In genomic region chr3:45921158-45922038, GRCh38 we compare ENCODE assay signal across 1 cellular context.
TF ChIP-seq lines count a peak whose summit lies in the region.

No MANE protein-coding gene starts in this region.

TF ChIP-seq in HEK293T, 16 proteins besides CTCF, POLR2A, EP300 and RAD21 (continued from another document):
- TF ChIP-seq PKNOX1 (IDR thresholded peaks at IDR 0.05), result no peak
- no peak for TF ChIP-seq BHLHE40 (IDR thresholded peaks at IDR 0.05; ENCODE audit: borderline replicate concordance)
- TF ChIP-seq LEF1 (IDR thresholded peaks at IDR 0.05; ENCODE audit: borderline replicate concordance), result no peak
- TF ChIP-seq FOXM1 (IDR thresholded peaks at IDR 0.05; ENCODE audit: borderline replicate concordance), result no peak
